ENCODE assay signal across 18 cellular contexts in genomic region chr9:83242066-83242465, GRCh38.
"Had no signal": no experiment of that assay in that cellular context is flagged by ENCODE, and none has a peak within 500 bp of the region (broad histone marks: within the 10 kb centered on the region; RNA-seq: fewer than 3 reads in every experiment).

No MANE protein-coding gene starts in this region.

- H3K27ac ChIP-seq: adrenal gland, esophagus muscularis mucosa, hepatocyte, parathyroid adenoma had no signal

- H3K36me3 ChIP-seq: adrenal gland had no signal

- H3K79me2 ChIP-seq: hepatocyte, parathyroid adenoma had no signal

- H3K9me3 ChIP-seq: adrenal gland, esophagus muscularis mucosa had no signal

- H3K4me1 ChIP-seq: parathyroid adenoma had no signal

- H2AFZ ChIP-seq: hepatocyte, parathyroid adenoma had no signal

- ATAC-seq: activated CD4-positive, alpha-beta T cell treated with anti-CD3 and anti-CD28 coated beads for 36 hours; activated CD8-positive, alpha-beta memory T cell treated with anti-CD3 and anti-CD28 coated beads, Interleukin-2, amount 10 ng/mL, durations not matched to agents 7 days and 5 days; activated T-cell treated with anti-CD3 and anti-CD28 coated beads, Interleukin-2, amount 50 U/mL, for 4 hours; left ventricle myocardium superior; naive thymus-derived CD8-positive, alpha-beta T cell; stimulated activated effector memory CD8-positive, alpha-beta T cell treated with anti-CD3 and anti-CD28 coated beads, Interleukin-12 subunit alpha, Interleukin-12 subunit beta, amount 100 ng/mL, for 72 hours had no signal

- DNase-seq: activated CD4-positive, alpha-beta memory T cell treated with anti-CD3 and anti-CD28 coated beads for 36 hours; activated CD4-positive, alpha-beta T cell treated with anti-CD3 and anti-CD28 coated beads for 36 hours; activated CD8-positive, alpha-beta memory T cell treated with anti-CD3 and anti-CD28 coated beads, Interleukin-2, amount 10 ng/mL, durations not matched to agents 7 days and 5 days; activated effector memory CD4-positive, alpha-beta T cell treated with Interleukin-2 at 50 U/mL for 16 hours; activated naive CD4-positive, alpha-beta T cell treated with anti-CD3 and anti-CD28 coated beads, Interleukin-2, amount 50 U/mL, for 16 hours; activated T-cell treated with anti-CD3 and anti-CD28 coated beads, Interleukin-2, amount 50 U/mL, for 4 hours; adrenal gland; caudate nucleus; left ventricle myocardium superior; mesenchymal stem cell; naive thymus-derived CD8-positive, alpha-beta T cell; stimulated activated CD4-positive, alpha-beta T cell treated with anti-CD3 and anti-CD28 coated beads, Interleukin-12 subunit alpha, Interleukin-12 subunit beta, amount 100 ng/mL, for 4 hours; stimulated activated CD4-positive, alpha-beta T cell treated with anti-CD3 and anti-CD28 coated beads, Interleukin-2, amount 100 ng/mL, for 24 hours; T-helper 2 cell had no signal

- H3K27me3 ChIP-seq: adrenal gland, esophagus muscularis mucosa, hepatocyte had no signal

- H3K4me2 ChIP-seq: hepatocyte had no signal

- H3K4me3 ChIP-seq: adrenal gland, esophagus muscularis mucosa, hepatocyte had no signal
